1 cellular context compared by ENCODE assay signal in genomic region chr14:61736751-61737150, GRCh38.
A peak's percentile ranks its signal among the peaks of the same experiment; 100 is the strongest.
TF ChIP-seq lines count a peak whose summit lies in the region.

No MANE protein-coding gene starts in this region.

TF ChIP-seq in IMR-90, 13 proteins besides CTCF, POLR2A, EP300 and RAD21:
- TF ChIP-seq ELK1 (IDR thresholded peaks at IDR 0.05; ENCODE audit: borderline replicate concordance, low read depth, low read length) (no peak), NFE2L2 (IDR thresholded peaks at IDR 0.05; ENCODE audit: low read depth, low read length) (peak; percentile 30; the same call in 1 of the 2 replicates)
TF ChIP-seq in IMR-90: peak in this region for 1.
